ENCODE assay signal across 9 cellular contexts in genomic region chrX:17622331-17622730, GRCh38.
"Had no signal": no experiment of that assay in that cellular context is flagged by ENCODE, and none has a peak within 500 bp of the region (broad histone marks: within the 10 kb centered on the region; RNA-seq: fewer than 3 reads in every experiment).

No MANE protein-coding gene starts in this region.

- H3K4me3 Mint-ChIP-seq: HFFc6, IgD-negative memory B cell had no signal

- H3K9me3 Mint-ChIP-seq: HFFc6 had no signal

- H3K27ac Mint-ChIP-seq: HFFc6, IgD-negative memory B cell had no signal

- H3K4me1 Mint-ChIP-seq: IgD-negative memory B cell had no signal

- ATAC-seq: HCT116, HepG2 had no signal

- H3K4me3 ChIP-seq: GM23248, HAP-1 had no signal

- H3K27ac ChIP-seq: GM23248, HL-60 had no signal

- H3K9me3 ChIP-seq: HAP-1 had no signal

- DNase-seq: GM23248, GOT3, H7, HFFc6 had no signal

- H3K4me1 ChIP-seq: HAP-1 had no signal

- H3K36me3 ChIP-seq: HAP-1 had no signal
